17 cellular contexts compared by ENCODE assay signal in genomic region chr5:58366461-58366860, GRCh38.
DNase-seq lines count a peak whose midpoint lies in the region; ATAC-seq, FAIRE-seq and TF ChIP-seq lines count a peak whose summit lies in the region.
"Had no signal": no experiment of that assay in that cellular context is flagged by ENCODE, and none has a peak within 500 bp of the region (broad histone marks: within the 10 kb centered on the region; RNA-seq: fewer than 3 reads in every experiment).

No MANE protein-coding gene starts in this region.

- no peak for FAIRE-seq in HepG2 (lab: Jason Lieb, UNC)
- FAIRE-seq in pancreas (lab: Jason Lieb, UNC) = no peak
- FAIRE-seq: colon had no signal

- H4K20me1 ChIP-seq in HepG2 (ENCODE audit: insufficient read depth, low read length) = no peaks in the 10 kb centered on the region
- H4K20me1 ChIP-seq: BLaER1 treated with 17β-estradiol and CSF1 and Interleukin-3, amounts not matched to agents 10 nM and 100 nM had no signal

- in situ Hi-C loops in HepG2 (cut with HindIII; ENCODE audit: extremely low pct_ligation_motif_present, low pct_unique_long_range_greater_than_20kb) = no loop called here

- no peak for TF ChIP-seq POLR2A in HepG2 (IDR thresholded peaks at IDR 0.05; ENCODE audit: insufficient read depth in 1 of 2, low read depth in 2 of 2, low read length in 2 of 2)

- TF ChIP-seq RAD21 in HepG2 (CRISPR knock-in tag; IDR thresholded peaks at IDR 0.05) = no peak

- TF ChIP-seq EP300 in HepG2 (IDR thresholded peaks at IDR 0.05; ENCODE audit: low read depth in 2 of 2, low read length in 2 of 2) (no peak), HepG2 (CRISPR knock-in tag; IDR thresholded peaks at IDR 0.05; ENCODE audit: borderline replicate concordance) (no peak)

- no TSS peak for BruUV-seq in HepG2 (replicated peaks; lab: Mats Ljungman, UMichigan)

- H3K36me3 ChIP-seq in HepG2 (replicated peaks in 1 of 2; ENCODE audit: control insufficient read depth in 1 of 2, insufficient read depth in 2 of 2, low read length in 2 of 2) = no peaks in the 10 kb centered on the region
- H3K36me3 ChIP-seq in pancreas = no peaks in the 10 kb centered on the region
- H3K36me3 ChIP-seq: BLaER1 treated with 17β-estradiol and CSF1 and Interleukin-3, amounts not matched to agents 10 nM and 100 nM had no signal

- DNase-seq in DMS53 treated with DMSO at 0.1 percent for 48 hours (lab: John Stamatoyannopoulos, UW; ENCODE audit: unreplicated experiment) = peak; percentile 4
- DNase-seq in RPMI7951 (ENCODE audit: low read depth) = peak; percentile 24
- peak; percentile 57 for DNase-seq in fibroblast of peridontal ligament (ENCODE audit: extremely low read depth)
- DNase-seq in middle frontal gyrus (ENCODE audit: extremely low spot score, low spot score) = peak; percentile 23
- no peak for DNase-seq in HepG2 (ENCODE audit: low spot score)
- no peak for DNase-seq in pancreas
- DNase-seq in AML-193 (lab: John Stamatoyannopoulos, UW) = no peak
- DNase-seq in glomerular visceral epithelial cell (ENCODE audit: extremely low spot score) = no peak
- DNase-seq: activated naive CD8-positive, alpha-beta T cell treated with anti-CD3 and anti-CD28 coated beads, Interleukin-2, amount 50 U/mL, for 24 hours; DMS 273 treated with DMSO at 0.1 percent for 48 hours; left colon; naive B cell; NCI-H146; NCI-H510A; stimulated activated CD4-positive, alpha-beta T cell treated with anti-CD3 and anti-CD28 coated beads, Interleukin-15, amount 100 ng/mL, for 24 hours had no signal

- H2AFZ ChIP-seq in HepG2 (ENCODE audit: low read length) = no peak overlapping the region

- no peak overlapping the region for H3K27ac ChIP-seq in HepG2 (ENCODE audit: extremely low read length, insufficient read depth, low read length)
- H3K27ac ChIP-seq in pancreas = no peak overlapping the region
- H3K27ac ChIP-seq: BLaER1 treated with 17β-estradiol and CSF1 and Interleukin-3, amounts not matched to agents 10 nM and 100 nM had no signal

- 29% methylated on average over 4 of the region's 4 CpGs for WGBS in HepG2 (ENCODE audit: low lambda C conversion rate)
- WGBS in pancreas, 2 donors = 80% methylated on average over 4 of the region's 4 CpGs

- no peaks in the 10 kb centered on the region for H3K79me2 ChIP-seq in HepG2 (ENCODE audit: insufficient read depth, low read length)

- ATAC-seq in HepG2 (no peak), pancreas (no peak)
- ATAC-seq: activated naive CD8-positive, alpha-beta T cell treated with anti-CD3 and anti-CD28 coated beads, Interleukin-2, amount 50 U/mL, for 24 hours; left colon had no signal

- no peak overlapping the region for H3K9ac ChIP-seq in HepG2 (ENCODE audit: insufficient read depth, low read depth, low read length)
- H3K9ac ChIP-seq: BLaER1 treated with 17β-estradiol and CSF1 and Interleukin-3, amounts not matched to agents 10 nM and 100 nM had no signal

- POLR2A ChIA-PET in HepG2 (lab: Yijun Ruan, JAX) = no interaction called here

- no peaks in the 10 kb centered on the region for H3K4me1 ChIP-seq in HepG2 (ENCODE audit: insufficient read depth, low read length)
- H3K4me1 ChIP-seq in pancreas = no peaks in the 10 kb centered on the region
- H3K4me1 ChIP-seq: BLaER1 treated with 17β-estradiol and CSF1 and Interleukin-3, amounts not matched to agents 10 nM and 100 nM had no signal

- H3K9me3 ChIP-seq in HepG2 (ENCODE audit: low read length) (no peaks in the 10 kb centered on the region), pancreas (no peaks in the 10 kb centered on the region)
- H3K9me3 ChIP-seq: BLaER1 treated with 17β-estradiol and CSF1 and Interleukin-3, amounts not matched to agents 10 nM and 100 nM had no signal

- intact Hi-C loops in HepG2 (cut with micrococcal nuclease; ENCODE audit: unreplicated experiment) (no loop called here), pancreas (cut with DNase I) (no loop called here)

- H3K4me3 ChIP-seq in HepG2 (replicated peaks in 1 of 3; ENCODE audit: insufficient read depth in 1 of 3, low read depth in 2 of 3, low read length in 3 of 3) (no peak overlapping the region), pancreas (no peak overlapping the region)
- H3K4me3 ChIP-seq: BLaER1 treated with 17β-estradiol and CSF1 and Interleukin-3, amounts not matched to agents 10 nM and 100 nM had no signal

- TF ChIP-seq CTCF in HepG2 (CRISPR knock-in tag; IDR thresholded peaks at IDR 0.05) (no peak), pancreas (IDR thresholded peaks at IDR 0.05) (no peak)

- CTCF ChIA-PET in HepG2 (lab: Yijun Ruan, JAX; ENCODE audit: low intra/inter-chr PET ratio, low total read pairs) = no interaction called here

- H3K27me3 ChIP-seq in HepG2 (ENCODE audit: control insufficient read depth in 1 of 2, insufficient read depth in 2 of 2, low read length in 2 of 2) = no peaks in the 10 kb centered on the region
- no peaks in the 10 kb centered on the region for H3K27me3 ChIP-seq in pancreas
- H3K27me3 ChIP-seq: BLaER1 treated with 17β-estradiol and CSF1 and Interleukin-3, amounts not matched to agents 10 nM and 100 nM had no signal

- no peak overlapping the region for H3K4me2 ChIP-seq in HepG2 (ENCODE audit: low read depth, low read length)
- H3K4me2 ChIP-seq: BLaER1 treated with 17β-estradiol and CSF1 and Interleukin-3, amounts not matched to agents 10 nM and 100 nM had no signal

TF ChIP-seq in HepG2, 621 proteins besides CTCF, POLR2A, EP300 and RAD21 (continues in another document):
- TF ChIP-seq SP2 (CRISPR knock-in tag; IDR thresholded peaks at IDR 0.05) (no peak), PRDM10 (CRISPR knock-in tag; IDR thresholded peaks at IDR 0.05; ENCODE audit: low read depth) (no peak), CEBPG (CRISPR knock-in tag; IDR thresholded peaks at IDR 0.05) (no peak)

Comparison
In these comparisons a context has a peak if more than half of its experiments do, and no peak if none do; other contexts are left out.
1. DNase-seq: peak in DMS53 treated with DMSO at 0.1 percent for 48 hours (single experiment), RPMI7951 (single experiment), fibroblast of peridontal ligament (single experiment) and middle frontal gyrus (single experiment); none in HepG2 (single experiment), pancreas (0 of 6), AML-193 (0 of 2) and glomerular visceral epithelial cell (single experiment).